ENCODE assay signal across 8 cellular contexts in the genomic region with DNA sequence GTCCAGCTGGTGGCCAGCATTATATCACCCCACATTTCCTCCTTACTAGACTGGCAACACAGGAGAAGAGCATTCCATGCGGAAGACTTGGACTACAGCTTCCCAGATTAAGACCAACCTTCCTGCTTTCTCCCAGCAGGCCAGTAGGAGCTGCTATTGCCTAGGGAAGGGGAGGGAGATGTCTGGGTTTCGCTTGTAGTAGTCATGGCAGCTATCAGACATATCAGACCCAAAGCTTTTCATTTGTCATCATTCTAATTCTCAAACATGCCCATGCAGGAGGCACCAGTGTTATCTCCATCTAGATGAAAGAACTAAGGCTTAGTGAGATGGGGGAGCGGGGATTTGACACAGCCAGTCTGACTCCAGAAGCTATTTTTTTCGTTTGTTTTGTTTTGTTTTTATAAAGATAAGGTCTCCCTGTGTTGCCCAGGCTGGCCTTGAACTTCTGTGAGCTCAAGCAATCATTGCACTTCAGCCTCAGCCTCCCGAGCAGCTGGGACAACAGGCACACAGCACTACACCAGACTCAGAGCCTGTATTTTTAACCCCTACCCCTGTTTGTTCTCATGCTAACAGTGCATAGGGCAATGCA. TPM values are rescaled to one million over a fixed set of nuclear protein-coding genes. Genes with fewer than 3 reads are reported as not detected.
A peak's percentile ranks its signal among the peaks of the same experiment; 100 is the strongest.
DNase-seq lines count a peak whose midpoint lies in the region; ATAC-seq and TF ChIP-seq lines count a peak whose summit lies in the region.

No MANE protein-coding gene starts in this region.

- H3K4me1 Mint-ChIP-seq in Calu3 (ENCODE audit: low read depth, unreplicated experiment) = peaks cover 17% of the 10 kb centered on the region
- H3K4me1 Mint-ChIP-seq in HFFc6 (ENCODE audit: low read depth) = peaks cover 7% of the 10 kb centered on the region; the same call in 1 of the 2 replicates

- no peak for ATAC-seq in HG03135 (IDR thresholded peaks at IDR 0.05; ENCODE audit: unreplicated experiment)
- ATAC-seq in GM18858 (IDR thresholded peaks at IDR 0.05; ENCODE audit: unreplicated experiment) = no peak

- H3K27ac Mint-ChIP-seq in Calu3 (ENCODE audit: unreplicated experiment) (no peak overlapping the region), HFFc6 (no peak overlapping the region)

- H3K4me1 ChIP-seq in testis = peaks cover 9% of the 10 kb centered on the region

- no peaks in the 10 kb centered on the region for H3K27me3 ChIP-seq in testis

- H3K27me3 Mint-ChIP-seq in Calu3 (ENCODE audit: unreplicated experiment) (peaks cover 34% of the 10 kb centered on the region), HFFc6 (ENCODE audit: insufficient read depth) (peaks cover 13% of the 10 kb centered on the region)

- WGBS in testis, 2 donors = 32 to 42% methylated on average over 5 of the region's 5 CpGs

- no TSS peak for BruUV-seq in Calu3 (replicated peaks; lab: Mats Ljungman, UMichigan)

- no peaks in the 10 kb centered on the region for H3K36me3 ChIP-seq in testis (ENCODE audit: low read depth, missing control alignments)

- H3K9me3 Mint-ChIP-seq in Calu3 (ENCODE audit: low read depth, unreplicated experiment) (no peaks in the 10 kb centered on the region), HFFc6 (no peaks in the 10 kb centered on the region)

- CTCF ChIA-PET in Calu3 (lab: Charles Lee) = interaction anchor here (0.7 to 1.1 kb wide), 3 partner anchors 83 to 585 kb away, joined by 3 to 6 read pairs (median 3); no protein-coding TSS in a partner anchor

- TF ChIP-seq CTCF in Calu3 (IDR thresholded peaks at IDR 0.05; ENCODE audit: unreplicated experiment) (peak; percentile 60), HFFc6 (IDR thresholded peaks at IDR 0.05) (peak; percentile 80), testis (IDR thresholded peaks at IDR 0.05) (peak; percentile 55 to 88 (median 70))

- H3K36me3 Mint-ChIP-seq in Calu3 (ENCODE audit: insufficient read depth, unreplicated experiment) (no peaks in the 10 kb centered on the region), HFFc6 (ENCODE audit: low read depth) (no peaks in the 10 kb centered on the region)

- H3K4me3 Mint-ChIP-seq in Calu3 (ENCODE audit: low read depth, unreplicated experiment) (no peak overlapping the region), HFFc6 (no peak overlapping the region)

- no peak overlapping the region for H3K27ac ChIP-seq in testis

- no peaks in the 10 kb centered on the region for H3K9me3 ChIP-seq in testis

- peak; percentile 44 for DNase-seq in Calu3
- DNase-seq in HFFc6 = peak; percentile 74
- peak; percentile 83 for DNase-seq in OCI-M1 (lab: John Stamatoyannopoulos, UW)
- peak; percentile 14 for DNase-seq in central memory CD4-positive, alpha-beta T cell
- DNase-seq in left kidney (ENCODE audit: low read depth, low spot score) = peak; percentile 79
- DNase-seq in testis = peak; percentile 74

- H3K4me3 ChIP-seq in testis = no peak overlapping the region

- intact Hi-C loops in Calu3 (cut with micrococcal nuclease; ENCODE audit: unreplicated experiment) = no loop called here
- intact Hi-C loops in testis (cut with DNase I; ENCODE audit: low total_unique reads) = no loop called here

- no peak for TF ChIP-seq POLR2A in testis (IDR thresholded peaks at IDR 0.05)

RNA-seq across cellular contexts. Expression of gene PLA2G2A, which starts 4.5 kb away (rescaled TPM):
- not detected in 2 replicates for total RNA-seq in Calu3 (2022)
- not detected for total RNA-seq in HFFc6 (2021; fragmentation: NEBNext Ultra II Directional; extraction: Animal tissue kit (Norgen Biotek cat#: 25700))
- 1 to 10 TPM; 7.1 to 8.3 TPM for total RNA-seq in testis
- 60.8 TPM for polyA plus RNA-seq in testis (ENCODE audit: insufficient read depth, low read depth, low replicate concordance)

RNA-seq across cellular contexts. Expression of gene PLA2G2E, which starts 51.5 kb away (rescaled TPM):
- total RNA-seq in Calu3 (2022) (not detected in 2 replicates), testis (not detected)
- not detected for total RNA-seq in HFFc6 (2021; fragmentation: NEBNext Ultra II Directional; extraction: Animal tissue kit (Norgen Biotek cat#: 25700))
- not detected for polyA plus RNA-seq in testis (ENCODE audit: insufficient read depth, low read depth, low replicate concordance)

Comparison
In these comparisons a context has a peak if more than half of its experiments do, and no peak if none do; other contexts are left out.
1. DNase-seq: peak in every context shown above with its lines; median percentile 83 in OCI-M1; 79 in left kidney; 74 in HFFc6; 74 in testis; 44 in Calu3; 14 in central memory CD4-positive, alpha-beta T cell.